Comparison of ENCODE assay signal across 7 cellular contexts in genomic region chr16:80948886-80949502, GRCh38. TPM values are rescaled to one million over a fixed set of nuclear protein-coding genes. Genes with fewer than 3 reads are reported as not detected.
DNase-seq lines count a peak whose midpoint lies in the region; ATAC-seq and TF ChIP-seq lines count a peak whose summit lies in the region.

No MANE protein-coding gene starts in this region.

- no peak overlapping the region for H3K4me3 ChIP-seq in spleen

- WGBS in spleen, 5 donors, result 27 to 36% (median 33%) methylated on average over 7 of the region's 7 CpGs

- no peaks in the 10 kb centered on the region for H3K4me1 ChIP-seq in spleen

- no peaks in the 10 kb centered on the region for H3K36me3 Mint-ChIP-seq in activated CD4-positive, alpha-beta T cell treated with anti-CD3 and anti-CD28 coated beads, Interleukin-2, amount 10 ng/mL, durations not matched to agents 24 days and 14 days (ENCODE audit: low read depth)

- DNase-seq in activated CD4-positive, alpha-beta T cell treated with anti-CD3 and anti-CD28 coated beads, Interleukin-2, amount 10 ng/mL, durations not matched to agents 24 days and 14 days, result peak; percentile 78
- DNase-seq in head of caudate nucleus (peak in 40 of 42 donors; percentile 17 to 90 (median 64)), spleen (peak; percentile 79), NCI-H2029 treated with DMSO at 0.1 percent for 48 hours (lab: John Stamatoyannopoulos, UW) (no peak)

- H3K27me3 Mint-ChIP-seq in activated CD4-positive, alpha-beta T cell treated with anti-CD3 and anti-CD28 coated beads, Interleukin-2, amount 10 ng/mL, durations not matched to agents 24 days and 14 days, result peaks cover 2% of the 10 kb centered on the region

- H3K27me3 ChIP-seq in spleen (replicated peaks in 1 of 7), result peaks cover 0 to 18% (median 0%) of the 10 kb centered on the region in 7 donors

- ATAC-seq in HG03571 (IDR thresholded peaks at IDR 0.05; ENCODE audit: unreplicated experiment), result peak; percentile 66
- no peak for ATAC-seq in GM19467 (IDR thresholded peaks at IDR 0.05; ENCODE audit: unreplicated experiment)

- H3K9me3 Mint-ChIP-seq in activated CD4-positive, alpha-beta T cell treated with anti-CD3 and anti-CD28 coated beads, Interleukin-2, amount 10 ng/mL, durations not matched to agents 24 days and 14 days, result no peaks in the 10 kb centered on the region

- intact Hi-C loops in activated CD4-positive, alpha-beta T cell treated with anti-CD3 and anti-CD28 coated beads, Interleukin-2, amount 10 ng/mL, durations not matched to agents 24 days and 14 days (cut with micrococcal nuclease), result loop anchor here (10.0 kb wide), 1 partner anchor 46 kb away; no protein-coding TSS in a partner anchor
- intact Hi-C loops in head of caudate nucleus (cut with DNase I), result no loop called here
- intact Hi-C loops in spleen (cut with DNase I; ENCODE audit: low total_unique reads), result no loop called here

- TF ChIP-seq CTCF in GM12872 (IDR thresholded peaks at IDR 0.05; ENCODE audit: insufficient read depth, low read depth, low read length), result peak; percentile 78
- TF ChIP-seq CTCF in spleen (IDR thresholded peaks at IDR 0.05 in 8 of 11, conservative IDR thresholded peaks at IDR 0.05 in 3 of 11), result peak in 4 of 11 experiments; percentile 12 to 59 (median 44)

- H3K4me1 Mint-ChIP-seq in activated CD4-positive, alpha-beta T cell treated with anti-CD3 and anti-CD28 coated beads, Interleukin-2, amount 10 ng/mL, durations not matched to agents 24 days and 14 days, result peaks cover 13% of the 10 kb centered on the region

- peaks cover 0 to 5% (median 0%) of the 10 kb centered on the region in 8 donors for H3K9me3 ChIP-seq in spleen

- no peak for TF ChIP-seq POLR2A in spleen (IDR thresholded peaks at IDR 0.05)

- no peak overlapping the region for H3K27ac ChIP-seq in spleen

- H3K36me3 ChIP-seq in spleen, result no peaks in the 10 kb centered on the region

- H3K4me3 Mint-ChIP-seq in activated CD4-positive, alpha-beta T cell treated with anti-CD3 and anti-CD28 coated beads, Interleukin-2, amount 10 ng/mL, durations not matched to agents 24 days and 14 days, result no peak overlapping the region

- H3K27ac Mint-ChIP-seq in activated CD4-positive, alpha-beta T cell treated with anti-CD3 and anti-CD28 coated beads, Interleukin-2, amount 10 ng/mL, durations not matched to agents 24 days and 14 days, result no peak overlapping the region

RNA-seq across cellular contexts. Expression of gene CMC2, which starts 57.7 kb away (rescaled TPM):
- total RNA-seq in activated CD4-positive, alpha-beta T cell treated with anti-CD3 and anti-CD28 coated beads, Interleukin-2, amount 10 ng/mL, durations not matched to agents 24 days and 14 days, result 130 and 137 TPM in 2 replicates
- 10 to 100 TPM; 28.6 to 72.2 (median 41.3) TPM for total RNA-seq in spleen
- 100 to 1,000 TPM in 1 of 3 donors, 10 to 100 TPM in 2; 66.7 to 104 (median 77.0) TPM for polyA plus RNA-seq in spleen

RNA-seq across cellular contexts. Expression of gene CENPN, which starts 58.0 kb away (rescaled TPM):
- total RNA-seq in activated CD4-positive, alpha-beta T cell treated with anti-CD3 and anti-CD28 coated beads, Interleukin-2, amount 10 ng/mL, durations not matched to agents 24 days and 14 days, result 61.8 and 63.3 TPM in 2 replicates
- total RNA-seq in spleen, result 10 to 100 TPM in 2 of 7 donors, 1 to 10 TPM in 5; 4.6 to 12.7 (median 6.7) TPM
- polyA plus RNA-seq in spleen, result 1 to 10 TPM; 2.2 to 6.1 (median 5.8) TPM
